In the genomic region with DNA sequence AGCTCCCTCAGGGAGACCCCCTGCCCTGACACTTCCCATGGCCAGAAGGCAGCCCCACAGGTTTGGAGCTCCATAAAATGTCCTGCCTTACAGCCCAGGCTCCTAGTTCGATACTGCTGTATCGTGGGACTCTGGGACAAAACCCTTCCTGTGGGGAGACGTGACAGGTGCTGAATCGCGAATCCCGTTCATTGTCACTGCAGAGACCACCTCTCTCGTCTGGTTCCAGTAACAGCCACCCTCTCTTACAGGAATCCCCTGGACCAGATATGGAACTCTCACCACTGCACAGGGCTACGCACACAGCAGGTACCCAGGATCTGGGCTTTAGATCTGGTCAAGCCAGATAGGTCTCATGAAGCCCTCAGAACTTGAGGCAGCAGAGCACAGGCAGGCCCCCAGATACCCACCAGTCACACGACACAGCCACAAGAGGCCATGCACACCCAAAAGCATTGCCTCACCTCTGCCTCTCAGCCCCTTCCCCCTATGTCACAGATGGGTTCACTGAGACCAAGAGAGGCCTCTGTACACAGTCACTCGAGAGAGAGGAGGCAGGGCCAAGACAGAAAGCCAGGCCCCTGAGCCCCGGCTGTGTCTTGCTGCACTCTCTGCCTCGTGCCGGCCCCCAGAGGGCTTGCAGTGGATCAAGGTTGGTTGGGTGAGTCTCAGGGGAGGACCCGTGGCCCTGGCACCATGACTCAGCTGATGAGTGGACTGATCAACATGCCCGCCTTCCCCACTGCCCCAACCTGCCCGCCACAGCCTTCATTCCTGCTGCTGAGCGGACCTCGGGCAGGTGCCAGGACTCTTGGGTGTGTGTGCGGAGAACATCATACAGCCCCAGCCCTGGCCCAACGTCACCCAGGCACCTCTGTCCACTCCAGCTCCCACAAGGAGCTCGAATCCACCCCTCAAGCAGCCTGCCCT, we compare ENCODE assay signal across 1 cellular context.
TF ChIP-seq lines count a peak whose summit lies in the region.

No MANE protein-coding gene starts in this region.

TF ChIP-seq in HepG2, 621 proteins besides CTCF, POLR2A, EP300 and RAD21 (continued from another document and continues in another):
- TF ChIP-seq, protein P1, sequence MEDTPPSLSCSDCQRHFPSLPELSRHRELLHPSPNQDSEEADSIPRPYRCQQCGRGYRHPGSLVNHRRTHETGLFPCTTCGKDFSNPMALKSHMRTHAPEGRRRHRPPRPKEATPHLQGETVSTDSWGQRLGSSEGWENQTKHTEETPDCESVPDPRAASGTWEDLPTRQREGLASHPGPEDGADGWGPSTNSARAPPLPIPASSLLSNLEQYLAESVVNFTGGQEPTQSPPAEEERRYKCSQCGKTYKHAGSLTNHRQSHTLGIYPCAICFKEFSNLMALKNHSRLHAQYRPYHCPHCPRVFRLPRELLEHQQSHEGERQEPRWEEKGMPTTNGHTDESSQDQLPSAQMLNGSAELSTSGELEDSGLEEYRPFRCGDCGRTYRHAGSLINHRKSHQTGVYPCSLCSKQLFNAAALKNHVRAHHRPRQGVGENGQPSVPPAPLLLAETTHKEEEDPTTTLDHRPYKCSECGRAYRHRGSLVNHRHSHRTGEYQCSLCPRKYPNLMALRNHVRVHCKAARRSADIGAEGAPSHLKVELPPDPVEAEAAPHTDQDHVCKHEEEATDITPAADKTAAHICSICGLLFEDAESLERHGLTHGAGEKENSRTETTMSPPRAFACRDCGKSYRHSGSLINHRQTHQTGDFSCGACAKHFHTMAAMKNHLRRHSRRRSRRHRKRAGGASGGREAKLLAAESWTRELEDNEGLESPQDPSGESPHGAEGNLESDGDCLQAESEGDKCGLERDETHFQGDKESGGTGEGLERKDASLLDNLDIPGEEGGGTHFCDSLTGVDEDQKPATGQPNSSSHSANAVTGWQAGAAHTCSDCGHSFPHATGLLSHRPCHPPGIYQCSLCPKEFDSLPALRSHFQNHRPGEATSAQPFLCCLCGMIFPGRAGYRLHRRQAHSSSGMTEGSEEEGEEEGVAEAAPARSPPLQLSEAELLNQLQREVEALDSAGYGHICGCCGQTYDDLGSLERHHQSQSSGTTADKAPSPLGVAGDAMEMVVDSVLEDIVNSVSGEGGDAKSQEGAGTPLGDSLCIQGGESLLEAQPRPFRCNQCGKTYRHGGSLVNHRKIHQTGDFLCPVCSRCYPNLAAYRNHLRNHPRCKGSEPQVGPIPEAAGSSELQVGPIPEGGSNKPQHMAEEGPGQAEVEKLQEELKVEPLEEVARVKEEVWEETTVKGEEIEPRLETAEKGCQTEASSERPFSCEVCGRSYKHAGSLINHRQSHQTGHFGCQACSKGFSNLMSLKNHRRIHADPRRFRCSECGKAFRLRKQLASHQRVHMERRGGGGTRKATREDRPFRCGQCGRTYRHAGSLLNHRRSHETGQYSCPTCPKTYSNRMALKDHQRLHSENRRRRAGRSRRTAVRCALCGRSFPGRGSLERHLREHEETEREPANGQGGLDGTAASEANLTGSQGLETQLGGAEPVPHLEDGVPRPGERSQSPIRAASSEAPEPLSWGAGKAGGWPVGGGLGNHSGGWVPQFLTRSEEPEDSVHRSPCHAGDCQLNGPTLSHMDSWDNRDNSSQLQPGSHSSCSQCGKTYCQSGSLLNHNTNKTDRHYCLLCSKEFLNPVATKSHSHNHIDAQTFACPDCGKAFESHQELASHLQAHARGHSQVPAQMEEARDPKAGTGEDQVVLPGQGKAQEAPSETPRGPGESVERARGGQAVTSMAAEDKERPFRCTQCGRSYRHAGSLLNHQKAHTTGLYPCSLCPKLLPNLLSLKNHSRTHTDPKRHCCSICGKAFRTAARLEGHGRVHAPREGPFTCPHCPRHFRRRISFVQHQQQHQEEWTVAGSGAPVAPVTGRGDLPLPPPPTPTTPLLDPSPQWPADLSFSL (CRISPR knock-in tag; IDR thresholded peaks at IDR 0.05) = no peak
- 0 out of 2 replicates have a peak, but pooled peaks have one; percentile 8 for TF ChIP-seq ZMYM4 (CRISPR knock-in tag; IDR thresholded peaks at IDR 0.05)
- TF ChIP-seq HCFC1 (IDR thresholded peaks at IDR 0.05; ENCODE audit: low read depth, low read length) = no peak
- peak; percentile 58; the same call in 1 of the 2 replicates for TF ChIP-seq CAMTA2 (CRISPR knock-in tag; IDR thresholded peaks at IDR 0.05; ENCODE audit: borderline replicate concordance)
- no peak for TF ChIP-seq NR1H2 (CRISPR knock-in tag; IDR thresholded peaks at IDR 0.05; ENCODE audit: borderline replicate concordance, low read depth)
- no peak for TF ChIP-seq ZNF816 (CRISPR knock-in tag; IDR thresholded peaks at IDR 0.05; ENCODE audit: borderline replicate concordance)
- no peak for TF ChIP-seq ZNF777 (CRISPR knock-in tag; IDR thresholded peaks at IDR 0.05)
- TF ChIP-seq, protein P2, sequence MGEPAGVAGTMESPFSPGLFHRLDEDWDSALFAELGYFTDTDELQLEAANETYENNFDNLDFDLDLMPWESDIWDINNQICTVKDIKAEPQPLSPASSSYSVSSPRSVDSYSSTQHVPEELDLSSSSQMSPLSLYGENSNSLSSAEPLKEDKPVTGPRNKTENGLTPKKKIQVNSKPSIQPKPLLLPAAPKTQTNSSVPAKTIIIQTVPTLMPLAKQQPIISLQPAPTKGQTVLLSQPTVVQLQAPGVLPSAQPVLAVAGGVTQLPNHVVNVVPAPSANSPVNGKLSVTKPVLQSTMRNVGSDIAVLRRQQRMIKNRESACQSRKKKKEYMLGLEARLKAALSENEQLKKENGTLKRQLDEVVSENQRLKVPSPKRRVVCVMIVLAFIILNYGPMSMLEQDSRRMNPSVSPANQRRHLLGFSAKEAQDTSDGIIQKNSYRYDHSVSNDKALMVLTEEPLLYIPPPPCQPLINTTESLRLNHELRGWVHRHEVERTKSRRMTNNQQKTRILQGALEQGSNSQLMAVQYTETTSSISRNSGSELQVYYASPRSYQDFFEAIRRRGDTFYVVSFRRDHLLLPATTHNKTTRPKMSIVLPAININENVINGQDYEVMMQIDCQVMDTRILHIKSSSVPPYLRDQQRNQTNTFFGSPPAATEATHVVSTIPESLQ (CRISPR knock-in tag; conservative IDR thresholded peaks at IDR 0.05) = no peak
- no peak for TF ChIP-seq ZNF230 (CRISPR knock-in tag; IDR thresholded peaks at IDR 0.05)
- no peak for TF ChIP-seq ZNF34 (CRISPR knock-in tag; IDR thresholded peaks at IDR 0.05; ENCODE audit: borderline replicate concordance)
- TF ChIP-seq, protein P3, sequence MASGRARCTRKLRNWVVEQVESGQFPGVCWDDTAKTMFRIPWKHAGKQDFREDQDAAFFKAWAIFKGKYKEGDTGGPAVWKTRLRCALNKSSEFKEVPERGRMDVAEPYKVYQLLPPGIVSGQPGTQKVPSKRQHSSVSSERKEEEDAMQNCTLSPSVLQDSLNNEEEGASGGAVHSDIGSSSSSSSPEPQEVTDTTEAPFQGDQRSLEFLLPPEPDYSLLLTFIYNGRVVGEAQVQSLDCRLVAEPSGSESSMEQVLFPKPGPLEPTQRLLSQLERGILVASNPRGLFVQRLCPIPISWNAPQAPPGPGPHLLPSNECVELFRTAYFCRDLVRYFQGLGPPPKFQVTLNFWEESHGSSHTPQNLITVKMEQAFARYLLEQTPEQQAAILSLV (CRISPR knock-in tag; IDR thresholded peaks at IDR 0.05; ENCODE audit: borderline replicate concordance) = 0 out of 2 replicates have a peak, but pooled peaks have one; percentile 15
- TF ChIP-seq ZNF354B (CRISPR knock-in tag; IDR thresholded peaks at IDR 0.05) = peak; percentile 71; the same call in 1 of the 2 replicates
- TF ChIP-seq, protein P4, sequence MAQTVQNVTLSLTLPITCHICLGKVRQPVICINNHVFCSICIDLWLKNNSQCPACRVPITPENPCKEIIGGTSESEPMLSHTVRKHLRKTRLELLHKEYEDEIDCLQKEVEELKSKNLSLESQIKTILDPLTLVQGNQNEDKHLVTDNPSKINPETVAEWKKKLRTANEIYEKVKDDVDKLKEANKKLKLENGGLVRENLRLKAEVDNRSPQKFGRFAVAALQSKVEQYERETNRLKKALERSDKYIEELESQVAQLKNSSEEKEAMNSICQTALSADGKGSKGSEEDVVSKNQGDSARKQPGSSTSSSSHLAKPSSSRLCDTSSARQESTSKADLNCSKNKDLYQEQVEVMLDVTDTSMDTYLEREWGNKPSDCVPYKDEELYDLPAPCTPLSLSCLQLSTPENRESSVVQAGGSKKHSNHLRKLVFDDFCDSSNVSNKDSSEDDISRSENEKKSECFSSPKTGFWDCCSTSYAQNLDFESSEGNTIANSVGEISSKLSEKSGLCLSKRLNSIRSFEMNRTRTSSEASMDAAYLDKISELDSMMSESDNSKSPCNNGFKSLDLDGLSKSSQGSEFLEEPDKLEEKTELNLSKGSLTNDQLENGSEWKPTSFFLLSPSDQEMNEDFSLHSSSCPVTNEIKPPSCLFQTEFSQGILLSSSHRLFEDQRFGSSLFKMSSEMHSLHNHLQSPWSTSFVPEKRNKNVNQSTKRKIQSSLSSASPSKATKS (CRISPR knock-in tag; IDR thresholded peaks at IDR 0.05) = no peak
- TF ChIP-seq ZNF496 (CRISPR knock-in tag; IDR thresholded peaks at IDR 0.05; ENCODE audit: insufficient replicate concordance) = no peak
- 0 out of 2 replicates have a peak, but pooled peaks have one; percentile 17 for TF ChIP-seq ZNF629 (CRISPR knock-in tag; conservative IDR thresholded peaks at IDR 0.05)
- TF ChIP-seq KLF11 (CRISPR knock-in tag; IDR thresholded peaks at IDR 0.05) = no peak
- TF ChIP-seq NAIF1 (CRISPR knock-in tag; IDR thresholded peaks at IDR 0.05; ENCODE audit: borderline replicate concordance) = no peak
- TF ChIP-seq ZNF644 (CRISPR knock-in tag; IDR thresholded peaks at IDR 0.05; ENCODE audit: low read depth) = no peak
- TF ChIP-seq, protein P5, sequence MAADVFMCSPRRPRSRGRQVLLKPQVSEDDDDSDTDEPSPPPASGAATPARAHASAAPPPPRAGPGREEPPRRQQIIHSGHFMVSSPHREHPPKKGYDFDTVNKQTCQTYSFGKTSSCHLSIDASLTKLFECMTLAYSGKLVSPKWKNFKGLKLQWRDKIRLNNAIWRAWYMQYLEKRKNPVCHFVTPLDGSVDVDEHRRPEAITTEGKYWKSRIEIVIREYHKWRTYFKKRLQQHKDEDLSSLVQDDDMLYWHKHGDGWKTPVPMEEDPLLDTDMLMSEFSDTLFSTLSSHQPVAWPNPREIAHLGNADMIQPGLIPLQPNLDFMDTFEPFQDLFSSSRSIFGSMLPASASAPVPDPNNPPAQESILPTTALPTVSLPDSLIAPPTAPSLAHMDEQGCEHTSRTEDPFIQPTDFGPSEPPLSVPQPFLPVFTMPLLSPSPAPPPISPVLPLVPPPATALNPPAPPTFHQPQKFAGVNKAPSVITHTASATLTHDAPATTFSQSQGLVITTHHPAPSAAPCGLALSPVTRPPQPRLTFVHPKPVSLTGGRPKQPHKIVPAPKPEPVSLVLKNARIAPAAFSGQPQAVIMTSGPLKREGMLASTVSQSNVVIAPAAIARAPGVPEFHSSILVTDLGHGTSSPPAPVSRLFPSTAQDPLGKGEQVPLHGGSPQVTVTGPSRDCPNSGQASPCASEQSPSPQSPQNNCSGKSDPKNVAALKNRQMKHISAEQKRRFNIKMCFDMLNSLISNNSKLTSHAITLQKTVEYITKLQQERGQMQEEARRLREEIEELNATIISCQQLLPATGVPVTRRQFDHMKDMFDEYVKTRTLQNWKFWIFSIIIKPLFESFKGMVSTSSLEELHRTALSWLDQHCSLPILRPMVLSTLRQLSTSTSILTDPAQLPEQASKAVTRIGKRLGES (CRISPR knock-in tag; IDR thresholded peaks at IDR 0.05; ENCODE audit: borderline replicate concordance) = no peak
- no peak for TF ChIP-seq PCBP1 (IDR thresholded peaks at IDR 0.05; ENCODE audit: borderline replicate concordance, low read depth, low read length)
- TF ChIP-seq, protein P6, sequence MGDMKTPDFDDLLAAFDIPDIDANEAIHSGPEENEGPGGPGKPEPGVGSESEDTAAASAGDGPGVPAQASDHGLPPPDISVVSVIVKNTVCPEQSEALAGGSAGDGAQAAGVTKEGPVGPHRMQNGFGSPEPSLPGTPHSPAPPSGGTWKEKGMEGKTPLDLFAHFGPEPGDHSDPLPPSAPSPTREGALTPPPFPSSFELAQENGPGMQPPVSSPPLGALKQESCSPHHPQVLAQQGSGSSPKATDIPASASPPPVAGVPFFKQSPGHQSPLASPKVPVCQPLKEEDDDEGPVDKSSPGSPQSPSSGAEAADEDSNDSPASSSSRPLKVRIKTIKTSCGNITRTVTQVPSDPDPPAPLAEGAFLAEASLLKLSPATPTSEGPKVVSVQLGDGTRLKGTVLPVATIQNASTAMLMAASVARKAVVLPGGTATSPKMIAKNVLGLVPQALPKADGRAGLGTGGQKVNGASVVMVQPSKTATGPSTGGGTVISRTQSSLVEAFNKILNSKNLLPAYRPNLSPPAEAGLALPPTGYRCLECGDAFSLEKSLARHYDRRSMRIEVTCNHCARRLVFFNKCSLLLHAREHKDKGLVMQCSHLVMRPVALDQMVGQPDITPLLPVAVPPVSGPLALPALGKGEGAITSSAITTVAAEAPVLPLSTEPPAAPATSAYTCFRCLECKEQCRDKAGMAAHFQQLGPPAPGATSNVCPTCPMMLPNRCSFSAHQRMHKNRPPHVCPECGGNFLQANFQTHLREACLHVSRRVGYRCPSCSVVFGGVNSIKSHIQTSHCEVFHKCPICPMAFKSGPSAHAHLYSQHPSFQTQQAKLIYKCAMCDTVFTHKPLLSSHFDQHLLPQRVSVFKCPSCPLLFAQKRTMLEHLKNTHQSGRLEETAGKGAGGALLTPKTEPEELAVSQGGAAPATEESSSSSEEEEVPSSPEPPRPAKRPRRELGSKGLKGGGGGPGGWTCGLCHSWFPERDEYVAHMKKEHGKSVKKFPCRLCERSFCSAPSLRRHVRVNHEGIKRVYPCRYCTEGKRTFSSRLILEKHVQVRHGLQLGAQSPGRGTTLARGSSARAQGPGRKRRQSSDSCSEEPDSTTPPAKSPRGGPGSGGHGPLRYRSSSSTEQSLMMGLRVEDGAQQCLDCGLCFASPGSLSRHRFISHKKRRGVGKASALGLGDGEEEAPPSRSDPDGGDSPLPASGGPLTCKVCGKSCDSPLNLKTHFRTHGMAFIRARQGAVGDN (CRISPR knock-in tag; IDR thresholded peaks at IDR 0.05) = peak; percentile 43; the same call in 1 of the 2 replicates
- TF ChIP-seq CCAR2 (optimal IDR thresholded peaks at IDR 0.05; ENCODE audit: low read depth, low read length) = no peak
- no peak for TF ChIP-seq EEA1 (CRISPR knock-in tag; IDR thresholded peaks at IDR 0.05; ENCODE audit: borderline replicate concordance)
- no peak for TF ChIP-seq KLF16 (CRISPR knock-in tag; IDR thresholded peaks at IDR 0.05)
- TF ChIP-seq, protein P7, sequence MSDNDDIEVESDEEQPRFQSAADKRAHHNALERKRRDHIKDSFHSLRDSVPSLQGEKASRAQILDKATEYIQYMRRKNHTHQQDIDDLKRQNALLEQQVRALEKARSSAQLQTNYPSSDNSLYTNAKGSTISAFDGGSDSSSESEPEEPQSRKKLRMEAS (IDR thresholded peaks at IDR 0.05) = 0 out of 2 replicates have a peak, but pooled peaks have one; percentile 27
- TF ChIP-seq, protein P8, sequence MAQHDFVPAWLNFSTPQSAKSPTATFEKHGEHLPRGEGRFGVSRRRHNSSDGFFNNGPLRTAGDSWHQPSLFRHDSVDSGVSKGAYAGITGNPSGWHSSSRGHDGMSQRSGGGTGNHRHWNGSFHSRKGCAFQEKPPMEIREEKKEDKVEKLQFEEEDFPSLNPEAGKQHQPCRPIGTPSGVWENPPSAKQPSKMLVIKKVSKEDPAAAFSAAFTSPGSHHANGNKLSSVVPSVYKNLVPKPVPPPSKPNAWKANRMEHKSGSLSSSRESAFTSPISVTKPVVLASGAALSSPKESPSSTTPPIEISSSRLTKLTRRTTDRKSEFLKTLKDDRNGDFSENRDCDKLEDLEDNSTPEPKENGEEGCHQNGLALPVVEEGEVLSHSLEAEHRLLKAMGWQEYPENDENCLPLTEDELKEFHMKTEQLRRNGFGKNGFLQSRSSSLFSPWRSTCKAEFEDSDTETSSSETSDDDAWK (CRISPR knock-in tag; IDR thresholded peaks at IDR 0.05) = no peak
- no peak for TF ChIP-seq ZKSCAN1 (IDR thresholded peaks at IDR 0.05; ENCODE audit: low read length)
- no peak for TF ChIP-seq ZBTB7B (CRISPR knock-in tag; IDR thresholded peaks at IDR 0.05)
- TF ChIP-seq HIVEP1 (CRISPR knock-in tag; IDR thresholded peaks at IDR 0.05) = 0 out of 2 replicates have a peak, but pooled peaks have one; percentile 49
- no peak for TF ChIP-seq ZSCAN22 (CRISPR knock-in tag; IDR thresholded peaks at IDR 0.05)
